Comparison of ENCODE assay signal across 22 cellular contexts in the genomic region with DNA sequence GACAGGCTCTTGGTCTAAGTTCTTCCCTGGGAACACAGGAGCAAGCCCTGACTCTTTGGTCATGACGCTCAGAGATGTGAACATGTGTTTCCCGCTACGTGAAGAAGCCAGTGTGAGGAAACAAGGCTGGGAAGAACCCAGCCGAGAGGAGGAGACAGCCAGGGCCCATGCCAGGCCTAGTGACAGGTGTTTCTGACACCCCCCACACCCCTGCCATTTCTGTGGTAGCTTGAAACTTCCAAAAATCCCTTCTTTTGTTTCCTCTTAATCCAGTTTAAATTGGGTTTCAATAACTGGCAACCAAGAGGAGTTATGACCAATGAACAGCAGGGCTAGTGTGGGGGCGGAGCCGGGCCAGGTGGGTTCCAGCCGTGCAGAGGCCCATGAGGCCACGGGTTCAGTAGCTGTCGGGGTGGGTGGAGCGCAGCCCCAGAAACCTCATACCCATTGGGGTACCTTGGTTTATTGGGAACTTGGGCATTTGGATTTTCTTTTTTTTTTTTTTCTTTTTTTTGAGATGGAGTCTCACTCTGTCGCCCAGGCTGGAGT. TPM values are rescaled to one million over a fixed set of nuclear protein-coding genes. Genes with fewer than 3 reads are reported as not detected.
DNase-seq lines count a peak whose midpoint lies in the region; ATAC-seq, FAIRE-seq and TF ChIP-seq lines count a peak whose summit lies in the region.
"Had no signal": no experiment of that assay in that cellular context is flagged by ENCODE, and none has a peak within 500 bp of the region (broad histone marks: within the 10 kb centered on the region; RNA-seq: fewer than 3 reads in every experiment).

No MANE protein-coding gene starts in this region.

- no peak for TF ChIP-seq RAD21 in H1 (IDR thresholded peaks at IDR 0.05 in 1 of 2, conservative IDR thresholded peaks at IDR 0.05 in 1 of 2; ENCODE audit: low read depth in 2 of 2, low read length in 2 of 2)

- H3K4me2 ChIP-seq in H1 (ENCODE audit: insufficient read depth in 1 of 2, low read depth in 2 of 2, low read length in 2 of 2) (no peak overlapping the region), neuronal stem cell (ENCODE audit: insufficient read depth, low read length, poor library complexity, severe bottlenecking) (no peak overlapping the region)
- H3K4me2 ChIP-seq: A549, SK-N-SH had no signal

- no peaks in the 10 kb centered on the region for H4K20me1 ChIP-seq in H1 (replicated peaks in 1 of 2; ENCODE audit: control insufficient read depth in 1 of 2, insufficient read depth in 2 of 2, low read length in 2 of 2)

- H3K79me1 ChIP-seq in H1 (ENCODE audit: low read depth, low read length) (0 out of 2 replicates have a peak, but pooled peaks cover 2% of the 10 kb centered on the region), neuronal stem cell (ENCODE audit: low read depth, low read length) (no peaks in the 10 kb centered on the region)

- no peak overlapping the region for H3K4ac ChIP-seq in H1 (replicated peaks; ENCODE audit: insufficient read length, low read depth, low read length)
- no peak overlapping the region for H3K4ac ChIP-seq in neuronal stem cell (ENCODE audit: low read length)

- TF ChIP-seq EP300 in H1 (IDR thresholded peaks at IDR 0.05; ENCODE audit: borderline replicate concordance in 1 of 2, low read depth in 2 of 2, low read length in 2 of 2): no peak

- in situ Hi-C loops in HAP-1 (cut with MboI; ENCODE audit: low sequenced_read_pairs): no loop called here

- H4K91ac ChIP-seq in H1 (replicated peaks; ENCODE audit: insufficient read length, low read length) (no peak overlapping the region), neuronal stem cell (ENCODE audit: low read depth, low read length, poor library complexity) (no peak overlapping the region)

- 85% methylated on average over 10 of the region's 11 CpGs; no CpG with 5 or more reads in 1 of the 2 experiments for WGBS in H1 (ENCODE audit: extremely low coverage in 1 of 2, insufficient coverage in 1 of 2, insufficient read length in 1 of 2, insufficient replicate concordance in 2 of 2, low coverage in 1 of 2, low lambda C conversion rate in 2 of 2, missing lambda C conversion rate in 1 of 2), 2 experiments
- no CpG with 5 or more reads among the region's 11 CpGs for WGBS in neuronal stem cell (ENCODE audit: extremely low coverage in 2 of 2, insufficient read length in 2 of 2, insufficient replicate concordance in 1 of 2), 2 donors

- no peaks in the 10 kb centered on the region for H3K9me3 ChIP-seq in A673 (ENCODE audit: low read depth, low read length, poor library complexity, severe bottlenecking)
- H3K9me3 ChIP-seq in HAP-1: no peaks in the 10 kb centered on the region
- H3K9me3 ChIP-seq in H1 (ENCODE audit: insufficient read depth in 2 of 2, low read depth in 1 of 2, low read length in 1 of 2): no peaks in the 10 kb centered on the region
- no peaks in the 10 kb centered on the region for H3K9me3 ChIP-seq in neuronal stem cell (replicated peaks in 1 of 2; ENCODE audit: control insufficient read depth in 2 of 2, insufficient read depth in 1 of 2, low read depth in 1 of 2, low read length in 2 of 2)
- H3K9me3 ChIP-seq: A549, Caco-2, MG63, SK-N-SH had no signal

- H3K27ac ChIP-seq in A673 (ENCODE audit: low read depth, low read length, poor library complexity, severe bottlenecking) (peak overlapping the region; percentile 78), H1 (ENCODE audit: low read depth, low read length) (no peak overlapping the region), neuronal stem cell (replicated peaks; ENCODE audit: low read length) (peak overlapping the region; percentile 44)
- H3K27ac ChIP-seq: A549 had no signal

- no TSS peak for BruUV-seq in A673 (replicated peaks; lab: Mats Ljungman, UMichigan)

- H3K9ac ChIP-seq in H1 (replicated peaks in 1 of 4; ENCODE audit: extremely low read depth in 1 of 4, low read depth in 3 of 4, low read length in 3 of 4) (no peak overlapping the region), neuronal stem cell (ENCODE audit: low read depth, low read length, poor library complexity) (peak overlapping the region; percentile 70)
- H3K9ac ChIP-seq: SK-N-SH had no signal

- H3K4me1 ChIP-seq in A673 (ENCODE audit: insufficient read depth, low read length, poor library complexity, severe bottlenecking) (peaks cover 30% of the 10 kb centered on the region), HAP-1 (peaks cover 4% of the 10 kb centered on the region), H1 (replicated peaks in 1 of 4; ENCODE audit: control insufficient read depth in 3 of 4, insufficient read depth in 4 of 4, low read length in 3 of 4) (peaks cover 0 to 6% (median 3%) of the 10 kb centered on the region in 4 experiments; a peak in 2 of 7 replicates), neuronal stem cell (ENCODE audit: control insufficient read depth in 2 of 2, insufficient read depth in 1 of 2, low read depth in 1 of 2, low read length in 2 of 2) (peaks cover 0 to 21% of the 10 kb centered on the region in 2 donors)

- FAIRE-seq in H1 (lab: Jason Lieb, UNC): no peak
- FAIRE-seq: A549, GM19239, HepG2, RCC 7860 had no signal

- H2BK5ac ChIP-seq in H1 (ENCODE audit: low read depth, low read length) (peak overlapping the region; percentile 15; the same call in 1 of the 2 replicates), neuronal stem cell (ENCODE audit: low read length) (no peak overlapping the region)

- CTCF ChIA-PET in A673 (lab: Charles Lee) (interaction anchor here (0.7 kb wide), 1 partner anchor 269 kb away, joined by 3 read pairs; no protein-coding TSS in a partner anchor), H1 (lab: Charles Lee; ENCODE audit: partially characterized antibody) (interaction anchor here (0.9 to 2.6 kb wide), 6 partner anchors 12 to 190 kb away, joined by 3 to 11 read pairs (median 3); no protein-coding TSS in a partner anchor)

- H2BK15ac ChIP-seq in H1 (ENCODE audit: low read length): no peak overlapping the region
- peak overlapping the region; percentile 94 for H2BK15ac ChIP-seq in neuronal stem cell (ENCODE audit: low read length)

- no peak overlapping the region for H2BK20ac ChIP-seq in H1 (ENCODE audit: low read length)

- H3K14ac ChIP-seq in H1 (ENCODE audit: insufficient read length) (no peak overlapping the region), neuronal stem cell (ENCODE audit: low read length) (no peak overlapping the region)

- H3K23me2 ChIP-seq in H1 (ENCODE audit: low read depth, low read length): no peaks in the 10 kb centered on the region

- H3K36me3 ChIP-seq in A673 (ENCODE audit: insufficient read depth, low read length, poor library complexity, severe bottlenecking) (no peaks in the 10 kb centered on the region), HAP-1 (replicated peaks) (no peaks in the 10 kb centered on the region), H1 (ENCODE audit: control insufficient read depth in 2 of 4, insufficient read depth in 4 of 4, low read length in 3 of 4) (no peaks in the 10 kb centered on the region), neuronal stem cell (replicated peaks in 1 of 2; ENCODE audit: control insufficient read depth in 2 of 2, insufficient read depth in 2 of 2, low read length in 2 of 2) (no peaks in the 10 kb centered on the region)
- H3K36me3 ChIP-seq: MG63 had no signal

- H3K18ac ChIP-seq in H1 (ENCODE audit: extremely low read depth, low read length) (no peak overlapping the region), neuronal stem cell (ENCODE audit: low read length) (peak overlapping the region; percentile 92)

- no peak overlapping the region for H2BK120ac ChIP-seq in H1 (replicated peaks; ENCODE audit: low read depth, low read length)
- peak overlapping the region; percentile 43 for H2BK120ac ChIP-seq in neuronal stem cell (ENCODE audit: low read depth, low read length)

- H2AK5ac ChIP-seq in H1 (ENCODE audit: low read depth, low read length) (no peak overlapping the region), neuronal stem cell (ENCODE audit: low read depth, low read length) (no peak overlapping the region)

- no peak overlapping the region for H2AFZ ChIP-seq in H1 (ENCODE audit: low read length)
- H2AFZ ChIP-seq in neuronal stem cell (ENCODE audit: low read length): no peak overlapping the region

- POLR2A ChIA-PET in A673 (lab: Charles Lee; ENCODE audit: low non-redundant PET): interaction anchor here (0.6 kb wide), 2 partner anchors 23 to 48 kb away, joined by 4 to 10 read pairs; no protein-coding TSS in a partner anchor
- POLR2A ChIA-PET in H1 (lab: Charles Lee; ENCODE audit: partially characterized antibody): interaction anchor here (1.4 to 2.4 kb wide), 2 partner anchors 31 to 59 kb away, joined by 3 to 6 read pairs; no protein-coding TSS in a partner anchor

- H4K8ac ChIP-seq in H1 (ENCODE audit: extremely low read depth, insufficient read depth, low read length): no peak overlapping the region
- H4K8ac ChIP-seq in neuronal stem cell (ENCODE audit: low read depth, low read length): no peak overlapping the region

- ATAC-seq in left lobe of liver (no peak), HG03097 (IDR thresholded peaks at IDR 0.05; ENCODE audit: low FRiP score, unreplicated experiment) (no peak)
- ATAC-seq: A549, HepG2 had no signal

- no peak for TF ChIP-seq CTCF in A673 (conservative IDR thresholded peaks at IDR 0.05; ENCODE audit: low read depth, low read length)
- TF ChIP-seq CTCF in H1 (IDR thresholded peaks at IDR 0.05; ENCODE audit: control extremely low read depth in 1 of 3, insufficient read depth in 1 of 3, low read depth in 1 of 3, low read length in 3 of 3): no peak

- H3K56ac ChIP-seq in H1 (replicated peaks; ENCODE audit: insufficient read length, low read depth, low read length): no peak overlapping the region

- intact Hi-C loops in A673 (cut with micrococcal nuclease; ENCODE audit: unreplicated experiment): no loop called here

- H2BK12ac ChIP-seq in H1 (ENCODE audit: low read depth, low read length) (no peak overlapping the region), neuronal stem cell (ENCODE audit: low read length) (no peak overlapping the region)

- H3K4me3 ChIP-seq in A673 (ENCODE audit: low read depth, low read length, poor library complexity, severe bottlenecking) (no peak overlapping the region), HAP-1 (no peak overlapping the region), H1 (ENCODE audit: extremely low read depth in 1 of 4, insufficient read depth in 2 of 4, low read depth in 3 of 4, low read length in 4 of 4) (no peak overlapping the region), neuronal stem cell (ENCODE audit: low read length in 2 of 2) (no peak overlapping the region)
- H3K4me3 ChIP-seq: A549, MG63 had no signal

- no peaks in the 10 kb centered on the region for H3K79me2 ChIP-seq in H1 (ENCODE audit: control insufficient read depth in 1 of 2, insufficient read depth in 2 of 2, low read length in 2 of 2)

- H3K23ac ChIP-seq in H1 (ENCODE audit: insufficient read length) (no peak overlapping the region), neuronal stem cell (ENCODE audit: low read depth, low read length, poor library complexity) (no peak overlapping the region)

- no peak for TF ChIP-seq POLR2A in H1 (IDR thresholded peaks at IDR 0.05; ENCODE audit: control extremely low read depth in 1 of 2, low read depth in 2 of 2, low read length in 2 of 2)

- DNase-seq in A673 (ENCODE audit: low spot score) (peak; percentile 52), HAP-1 (ENCODE audit: low spot score in 2 of 2) (peak; percentile 16 to 39), H1 (ENCODE audit: low read depth in 1 of 2, low spot score in 2 of 2) (no peak), neuronal stem cell (ENCODE audit: low spot score) (no peak), left lobe of liver (ENCODE audit: low spot score) (no peak), NCI-H446 (lab: John Stamatoyannopoulos, UW) (no peak)
- DNase-seq: Caco-2; CD4-positive, CD25-positive, alpha-beta regulatory T cell; DMS53; H7; Karpas-422; MG63; NCI-H1092; NCI-H2081 treated with DMSO at 0.1 percent for 48 hours; NCI-H510A treated with DMSO at 0.1 percent for 48 hours; Right ventricle myocardium superior; SK-N-SH had no signal

- H3K27me3 ChIP-seq in A673 (replicated peaks; ENCODE audit: insufficient read depth, low read depth, low read length, poor library complexity) (no peaks in the 10 kb centered on the region), HAP-1 (ENCODE audit: low read depth) (no peaks in the 10 kb centered on the region), H1 (replicated peaks in 1 of 4; ENCODE audit: control insufficient read depth in 3 of 4, extremely low read depth in 1 of 4, insufficient read depth in 3 of 4, low read length in 3 of 4) (no peaks in the 10 kb centered on the region), neuronal stem cell (ENCODE audit: control insufficient read depth in 3 of 3, insufficient read depth in 3 of 3, low read depth in 1 of 3, low read length in 3 of 3) (no peaks in the 10 kb centered on the region)
- H3K27me3 ChIP-seq: MG63 had no signal

- H4K5ac ChIP-seq in H1 (ENCODE audit: insufficient read length, low read depth, low read length): no peak overlapping the region

RNA-seq across cellular contexts. Expression of gene WRNIP1, which starts 33.5 kb away (rescaled TPM):
- total RNA-seq in A673 (2021) (48.9 and 49.3 TPM in 2 replicates), left lobe of liver (16.5 TPM)
- 39.2 TPM in 2 replicates for total RNA-seq in H1 (2021; fragmentation: NEBNext Ultra II Directional; extraction: Animal tissue kit (Norgen Biotek cat#: 25700))
- polyA plus RNA-seq in H1 (2011; rRNA removed): 38.2 and 42.2 TPM in 2 replicates
- polyA plus RNA-seq in H1 (2011; cell fraction: cytosol; rRNA removed): 47.3 TPM
- 39.8 TPM for polyA plus RNA-seq in H1 (2011; cell fraction: nucleus; rRNA removed)
- polyA plus RNA-seq in H1 (2012, experiment 1 of 2): 31.7 to 35.4 TPM (median 33.2 TPM) in 4 replicates
- polyA plus RNA-seq in H1 (2012, experiment 2 of 2): 31.8 TPM
- 22.5 TPM for polyA plus RNA-seq in H1 (2013, experiment 1 of 2)
- 22.7 TPM for polyA plus RNA-seq in H1 (2013, experiment 2 of 2)
- polyA minus RNA-seq in H1 (2011; rRNA and poly(A)+ RNA removed): 21.8 and 30.5 TPM in 2 replicates
- 16.9 TPM for polyA minus RNA-seq in H1 (2011; cell fraction: cytosol; rRNA and poly(A)+ RNA removed)
- 23.3 TPM for polyA minus RNA-seq in H1 (2011; cell fraction: nucleus; rRNA and poly(A)+ RNA removed)
- 24.6 TPM for polyA plus RNA-seq in neuronal stem cell (2013, experiment 1 of 2)
- polyA plus RNA-seq in neuronal stem cell (2013, experiment 2 of 2): 24.2 TPM

RNA-seq across cellular contexts. Expression of gene SERPINB1, which starts 43.0 kb away (rescaled TPM):
- total RNA-seq in A673 (2021) (1.3 and 1.9 TPM in 2 replicates), left lobe of liver (9.5 TPM)
- 17.3 and 20.0 TPM in 2 replicates for total RNA-seq in H1 (2021; fragmentation: NEBNext Ultra II Directional; extraction: Animal tissue kit (Norgen Biotek cat#: 25700))
- 6.1 and 8.1 TPM in 2 replicates for polyA plus RNA-seq in H1 (2011; rRNA removed)
- polyA plus RNA-seq in H1 (2011; cell fraction: cytosol; rRNA removed): 10.5 TPM
- 6.2 TPM for polyA plus RNA-seq in H1 (2011; cell fraction: nucleus; rRNA removed)
- polyA plus RNA-seq in H1 (2012, experiment 1 of 2): 10.7 to 16.0 TPM (median 12.9 TPM) in 4 replicates
- 4.4 TPM for polyA plus RNA-seq in H1 (2012, experiment 2 of 2)
- polyA plus RNA-seq in H1 (2013, experiment 1 of 2): 11.4 TPM
- 11.6 TPM for polyA plus RNA-seq in H1 (2013, experiment 2 of 2)
- polyA minus RNA-seq in H1 (2011; rRNA and poly(A)+ RNA removed): 6.2 and 8.8 TPM in 2 replicates
- polyA minus RNA-seq in H1 (2011; cell fraction: cytosol; rRNA and poly(A)+ RNA removed): 8.2 TPM
- polyA minus RNA-seq in H1 (2011; cell fraction: nucleus; rRNA and poly(A)+ RNA removed): 8.8 TPM
- 13.3 TPM for polyA plus RNA-seq in neuronal stem cell (2013, experiment 1 of 2)
- polyA plus RNA-seq in neuronal stem cell (2013, experiment 2 of 2): 14.7 TPM

RNA-seq across cellular contexts. Expression of gene MYLK4, which starts 47.9 kb away (rescaled TPM):
- total RNA-seq in A673 (2021) (0.13 and 0.39 TPM in 2 replicates), left lobe of liver (0.25 TPM)
- 0.13 and 0.17 TPM in 2 replicates for total RNA-seq in H1 (2021; fragmentation: NEBNext Ultra II Directional; extraction: Animal tissue kit (Norgen Biotek cat#: 25700))
- 0.11 TPM in 2 replicates for polyA plus RNA-seq in H1 (2011; rRNA removed)
- polyA plus RNA-seq in H1 (2011; cell fraction: cytosol; rRNA removed): 0.13 TPM
- 0.11 TPM for polyA plus RNA-seq in H1 (2011; cell fraction: nucleus; rRNA removed)
- polyA plus RNA-seq in H1 (2012, experiment 1 of 2): 0.09 to 0.17 TPM (median 0.11 TPM) in 4 replicates
- not detected for polyA plus RNA-seq in H1 (2012, experiment 2 of 2)
- polyA plus RNA-seq in H1 (2013, experiment 1 of 2): 0.14 TPM
- polyA plus RNA-seq in H1 (2013, experiment 2 of 2): 0.11 TPM
- 0.06 and 0.20 TPM in 2 replicates for polyA minus RNA-seq in H1 (2011; rRNA and poly(A)+ RNA removed)
- not detected for polyA minus RNA-seq in H1 (2011; cell fraction: cytosol; rRNA and poly(A)+ RNA removed)
- 0.10 TPM for polyA minus RNA-seq in H1 (2011; cell fraction: nucleus; rRNA and poly(A)+ RNA removed)
- polyA plus RNA-seq in neuronal stem cell (2013, experiment 1 of 2): 0.07 TPM
- 0.08 TPM for polyA plus RNA-seq in neuronal stem cell (2013, experiment 2 of 2)

Comparison
In these comparisons a context has a peak if more than half of its experiments do, and no peak if none do; other contexts are left out.
1. DNase-seq: peak in A673 (single experiment) and HAP-1 (2 of 2); none in H1 (0 of 2), neuronal stem cell (single experiment), left lobe of liver (single experiment) and NCI-H446 (0 of 2).